ENCODE assay signal across 1 cellular context in the genomic region with DNA sequence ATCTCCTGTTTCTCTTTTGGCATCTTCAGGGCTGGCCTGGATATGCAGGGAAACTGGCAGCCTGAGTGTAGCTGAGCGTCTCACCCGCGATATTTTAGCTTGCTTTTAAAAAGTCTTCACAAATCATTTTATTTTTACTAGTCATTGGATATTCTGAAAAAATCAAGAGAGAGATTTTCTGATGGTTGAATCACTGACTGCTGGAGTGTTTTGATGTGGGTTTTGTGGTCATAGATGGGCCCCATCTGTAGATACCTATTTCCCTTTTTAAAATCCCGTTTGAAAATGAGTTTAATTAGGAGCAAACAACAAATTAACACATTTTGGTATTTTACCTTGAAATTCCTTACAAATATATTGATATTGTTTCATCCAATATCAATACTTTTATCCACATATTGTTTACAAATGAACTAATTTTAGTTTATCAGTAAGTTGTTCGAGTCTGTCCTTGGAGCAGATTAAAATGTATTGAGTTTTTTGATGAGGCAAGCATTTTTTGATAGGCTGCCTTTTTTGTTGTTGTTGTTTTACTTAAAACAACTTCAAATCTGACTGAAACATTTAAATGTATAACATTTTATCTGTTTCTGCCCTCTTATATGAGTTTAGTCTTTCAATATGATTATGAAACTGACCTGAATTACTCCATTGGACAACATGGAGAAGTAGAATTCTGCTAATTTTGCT.
A peak's percentile ranks its signal among the peaks of the same experiment; 100 is the strongest.
TF ChIP-seq lines count a peak whose summit lies in the region.

No MANE protein-coding gene starts in this region.

TF ChIP-seq in GM12878, 131 proteins besides CTCF, POLR2A, EP300 and RAD21:
- peak; percentile 96 for TF ChIP-seq TCF7 (IDR thresholded peaks at IDR 0.05; ENCODE audit: borderline replicate concordance)
- no peak for TF ChIP-seq KLF5 (IDR thresholded peaks at IDR 0.05; ENCODE audit: partially characterized antibody)
- TF ChIP-seq MTA2 (IDR thresholded peaks at IDR 0.05; ENCODE audit: low read depth): 0 out of 2 replicates have a peak, but pooled peaks have one; percentile 27
- no peak for TF ChIP-seq SIX5 (IDR thresholded peaks at IDR 0.05; ENCODE audit: low read depth, low read length, severe bottlenecking)
- peak; percentile 80 for TF ChIP-seq CBFB (IDR thresholded peaks at IDR 0.05; ENCODE audit: low read depth)
- peak; percentile 94 for TF ChIP-seq RUNX3 (IDR thresholded peaks at IDR 0.05; ENCODE audit: low read length)
- TF ChIP-seq NFIC (IDR thresholded peaks at IDR 0.05; ENCODE audit: low read depth, low read length): peak; percentile 36; the same call in 1 of the 2 replicates
